8 cellular contexts compared by ENCODE assay signal in the genomic region with DNA sequence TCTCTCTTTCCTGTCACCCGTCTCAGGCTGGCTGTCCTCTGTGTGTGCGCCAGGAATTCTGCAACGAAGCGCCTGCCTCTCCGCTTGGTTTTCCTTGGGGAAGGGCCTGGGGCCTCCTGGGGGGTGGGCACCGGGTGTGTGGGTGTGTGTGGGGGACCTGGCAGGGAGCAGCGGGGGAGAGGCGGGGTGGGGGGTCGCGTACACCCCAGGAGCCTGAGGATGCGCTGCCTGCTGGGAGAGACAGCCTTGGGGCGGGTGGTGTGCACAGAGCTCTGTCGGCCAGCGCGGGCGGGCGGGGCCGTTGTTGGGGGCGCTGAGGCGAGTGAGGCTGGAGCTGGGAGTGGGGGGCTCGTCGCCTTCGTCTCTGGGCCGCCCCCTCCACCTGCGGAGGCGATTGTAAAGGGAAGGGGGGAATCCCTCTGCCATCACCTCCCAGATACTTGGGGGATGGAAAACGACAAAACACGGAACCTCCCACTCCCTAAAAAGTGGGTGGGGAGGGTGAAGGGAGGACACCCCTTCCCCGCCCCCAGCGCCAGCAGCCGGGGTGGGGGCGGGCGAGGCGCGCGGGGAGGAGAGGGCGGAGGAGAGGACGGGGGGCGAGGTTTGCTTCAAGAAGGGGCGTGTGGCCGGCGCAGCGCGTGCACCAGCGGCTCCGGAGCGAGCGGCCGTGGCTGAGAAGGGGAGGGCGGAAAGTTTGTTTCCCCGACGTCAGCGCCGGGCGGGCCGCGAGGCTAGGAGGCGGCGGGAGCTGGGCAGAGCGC. TPM values are rescaled to one million over a fixed set of nuclear protein-coding genes. Genes with fewer than 3 reads are reported as not detected.
DNase-seq lines count a peak whose midpoint lies in the region; ATAC-seq and TF ChIP-seq lines count a peak whose summit lies in the region.

A gene (plus strand): TSS at position 640 of the 764 bp plus-strand sequence. CDS start 221 bp downstream, outside the sequence.

- H3T11ph ChIP-seq in H9 (ENCODE audit: low read length): no peak within 1 kb of the TSS

- H3K18ac ChIP-seq in H9 (ENCODE audit: insufficient read length, low read depth, low read length): no peak within 1 kb of the TSS

- H2AK5ac ChIP-seq in H9 (ENCODE audit: insufficient read length, low read length): no peak within 1 kb of the TSS

- H4K91ac ChIP-seq in H9 (ENCODE audit: insufficient read length, low read depth, low read length): no peak within 1 kb of the TSS

- intact Hi-C loops in activated CD8-positive, alpha-beta T cell treated with anti-CD3 and anti-CD28 coated beads for 36 hours (cut with micrococcal nuclease): no loop called here
- intact Hi-C loops in posterior vena cava (cut with DNase I): loop anchor here in 1 of 2 donors (10.0 kb wide), 1 partner anchor 50 kb away; no protein-coding TSS in a partner anchor

- H3K4me1 ChIP-seq in H9 (ENCODE audit: insufficient read depth, low read length): no peaks in the 10 kb centered on the region; the same call in 1 of the 2 replicates

- H3K23ac ChIP-seq in H9 (ENCODE audit: insufficient read length, low read depth, low read length): no peak within 1 kb of the TSS

- no peak within 1 kb of the TSS for H3K9ac ChIP-seq in H9 (ENCODE audit: extremely low read depth, insufficient read length, low read length)

- H2BK15ac ChIP-seq in H9 (ENCODE audit: low read depth, low read length): no peak within 1 kb of the TSS

- H3K27me3 Mint-ChIP-seq in H9 (ENCODE audit: low read depth): peaks cover 63% of the 10 kb centered on the region
- H3K27me3 Mint-ChIP-seq in activated CD8-positive, alpha-beta T cell treated with anti-CD3 and anti-CD28 coated beads for 36 hours: peaks cover 13% of the 10 kb centered on the region

- no peak within 1 kb of the TSS for H2BK20ac ChIP-seq in H9 (ENCODE audit: low read depth, low read length, poor library complexity, severe bottlenecking)

- POLR2A ChIA-PET in activated CD8-positive, alpha-beta T cell treated with anti-CD3 and anti-CD28 coated beads for 36 hours (lab: Charles Lee): interaction anchor here (0.7 to 1.3 kb wide), 2 partner anchors 32 to 379 kb away, joined by 3 to 4 read pairs; no protein-coding TSS in a partner anchor

- no peak within 1 kb of the TSS for H2BK5ac ChIP-seq in H9 (ENCODE audit: insufficient read length, low read length)

- H3K9me3 ChIP-seq in H9 (ENCODE audit: control insufficient read depth, low read depth, low read length): no peaks in the 10 kb centered on the region

- H3K27ac ChIP-seq in H9 (ENCODE audit: insufficient read length, low read depth, low read length): no peak within 1 kb of the TSS

- H2BK12ac ChIP-seq in H9 (ENCODE audit: insufficient read length, low read depth, low read length): no peak within 1 kb of the TSS

- TF ChIP-seq CTCF in H9 (conservative IDR thresholded peaks at IDR 0.05): no peak
- TF ChIP-seq CTCF in activated CD8-positive, alpha-beta T cell treated with anti-CD3 and anti-CD28 coated beads for 36 hours (IDR thresholded peaks at IDR 0.05): no peak

- no peak within 1 kb of the TSS for H2BK120ac ChIP-seq in H9 (ENCODE audit: low read depth, low read length, poor library complexity, severe bottlenecking)

- H3K27ac Mint-ChIP-seq in H9: no peak within 1 kb of the TSS
- H3K27ac Mint-ChIP-seq in activated CD8-positive, alpha-beta T cell treated with anti-CD3 and anti-CD28 coated beads for 36 hours: no peak within 1 kb of the TSS

- no peak within 1 kb of the TSS for H3K4ac ChIP-seq in H9 (ENCODE audit: low read depth, low read length)

- no CpG with 5 or more reads among the region's 60 CpGs for WGBS in H9 (ENCODE audit: extremely low coverage, insufficient read length, low lambda C conversion rate)

- no peaks in the 10 kb centered on the region; the same call in 1 of the 2 replicates for H3K27me3 ChIP-seq in H9 (ENCODE audit: insufficient read depth, low read length)

- no peaks in the 10 kb centered on the region; a peak in 1 of 7 replicates for H3K36me3 Mint-ChIP-seq in H9 (ENCODE audit: insufficient read depth in 1 of 3, low read depth in 3 of 3)
- H3K36me3 Mint-ChIP-seq in activated CD8-positive, alpha-beta T cell treated with anti-CD3 and anti-CD28 coated beads for 36 hours (ENCODE audit: low read depth): no peaks in the 10 kb centered on the region

- no peak within 1 kb of the TSS for H4K5ac ChIP-seq in H9 (ENCODE audit: insufficient read length, low read depth, low read length)

- H3K9me3 Mint-ChIP-seq in H9: peaks cover 0 to 3% of the 10 kb centered on the region in 2 experiments; a peak in 3 of 5 replicates
- H3K9me3 Mint-ChIP-seq in activated CD8-positive, alpha-beta T cell treated with anti-CD3 and anti-CD28 coated beads for 36 hours: no peaks in the 10 kb centered on the region

- H3K4me1 Mint-ChIP-seq in H9: peaks cover 16 to 20% of the 10 kb centered on the region in 2 experiments
- H3K4me1 Mint-ChIP-seq in activated CD8-positive, alpha-beta T cell treated with anti-CD3 and anti-CD28 coated beads for 36 hours (ENCODE audit: low read depth): peaks cover 7% of the 10 kb centered on the region

- H3K79me2 ChIP-seq in H9 (ENCODE audit: insufficient read depth, low read length): no peaks in the 10 kb centered on the region

- CTCF ChIA-PET in activated CD8-positive, alpha-beta T cell treated with anti-CD3 and anti-CD28 coated beads for 36 hours (lab: Charles Lee): interaction anchor here (1.4 kb wide), 1 partner anchor 522 kb away, joined by 4 read pairs; no protein-coding TSS in a partner anchor

- peak; percentile 73 for ATAC-seq in activated CD8-positive, alpha-beta T cell treated with anti-CD3 and anti-CD28 coated beads for 36 hours
- no peak for ATAC-seq in HG03139 (IDR thresholded peaks at IDR 0.05; ENCODE audit: unreplicated experiment)
- no peak for ATAC-seq in GM21737 (IDR thresholded peaks at IDR 0.05; ENCODE audit: unreplicated experiment)

- no peak within 1 kb of the TSS for H2AFZ ChIP-seq in H9 (ENCODE audit: low read length)

- H4K20me1 ChIP-seq in H9 (ENCODE audit: control insufficient read depth, insufficient read depth, insufficient read length): no peaks in the 10 kb centered on the region

- H3K56ac ChIP-seq in H9 (ENCODE audit: insufficient read length, low read depth, low read length): no peak within 1 kb of the TSS

- H3K79me1 ChIP-seq in H9 (ENCODE audit: insufficient read depth, low read depth, low read length, poor library complexity, severe bottlenecking): no peaks in the 10 kb centered on the region

- H3K23me2 ChIP-seq in H9 (ENCODE audit: insufficient read length, low read depth, low read length, poor library complexity, severe bottlenecking): peaks cover 3% of the 10 kb centered on the region

- H4K8ac ChIP-seq in H9 (replicated peaks; ENCODE audit: insufficient read length, low read depth, low read length): no peak within 1 kb of the TSS

- H3K4me2 ChIP-seq in H9 (ENCODE audit: insufficient read depth, insufficient read length, low read length): peak within 1 kb of the TSS; percentile 51

- no peak within 1 kb of the TSS for H3K14ac ChIP-seq in H9 (ENCODE audit: insufficient read depth, low read length)

- peak within 1 kb of the TSS; percentile 60 to 80 for H3K4me3 Mint-ChIP-seq in H9
- peak within 1 kb of the TSS; percentile 44 for H3K4me3 Mint-ChIP-seq in activated CD8-positive, alpha-beta T cell treated with anti-CD3 and anti-CD28 coated beads for 36 hours

- DNase-seq in H9 (no peak), fibroblast of gingiva (ENCODE audit: low read depth) (peak; percentile 84), posterior vena cava (ENCODE audit: low spot score) (peak; percentile 93), NCI-H1092 treated with DMSO at 0.1 percent for 48 hours (lab: John Stamatoyannopoulos, UW) (no peak), HT-29 (ENCODE audit: low spot score) (no peak)
- peak; percentile 64 for DNase-seq in activated CD8-positive, alpha-beta T cell treated with anti-CD3 and anti-CD28 coated beads for 36 hours

RNA-seq across cellular contexts. Expression of the gene that starts here (rescaled TPM):
- total RNA-seq in H9 (2021) (3.9 and 4.2 TPM in 2 replicates), posterior vena cava (10 to 100 TPM; 20.8 to 22.9 TPM)
- total RNA-seq in activated CD8-positive, alpha-beta T cell treated with anti-CD3 and anti-CD28 coated beads for 36 hours: 1 to 10 TPM in 1 of 2 experiments, under 1 TPM in 1; 0.85 to 1.2 TPM
- not detected in 2 replicates for total RNA-seq in HT-29 (2014; rRNA removed; shearing (Covaris generic))

Comparison
In these comparisons a context has a peak if more than half of its experiments do, and no peak if none do; other contexts are left out.
1. DNase-seq: peak in activated CD8-positive, alpha-beta T cell treated with anti-CD3 and anti-CD28 coated beads for 36 hours (single experiment), fibroblast of gingiva (single experiment) and posterior vena cava (single experiment); none in H9 (single experiment), NCI-H1092 treated with DMSO at 0.1 percent for 48 hours (single experiment) and HT-29 (single experiment).